Comparison of ENCODE assay signal across 17 cellular contexts in genomic region chr11:36763187-36763586, GRCh38.
DNase-seq lines count a peak whose midpoint lies in the region; ATAC-seq and TF ChIP-seq lines count a peak whose summit lies in the region.
"Had no signal": no experiment of that assay in that cellular context is flagged by ENCODE, and none has a peak within 500 bp of the region (broad histone marks: within the 10 kb centered on the region; RNA-seq: fewer than 3 reads in every experiment).

No MANE protein-coding gene starts in this region.

- H3K4me1 Mint-ChIP-seq in activated CD8-positive, alpha-beta T cell treated with anti-CD3 and anti-CD28 coated beads for 36 hours (ENCODE audit: low read depth) = no peaks in the 10 kb centered on the region
- no peaks in the 10 kb centered on the region for H3K4me1 Mint-ChIP-seq in activated CD8-positive, alpha-beta T cell treated with anti-CD3 and anti-CD28 coated beads, Interleukin-2, amount 10 ng/mL, durations not matched to agents 7 days and 5 days (ENCODE audit: low read depth)
- no peaks in the 10 kb centered on the region for H3K4me1 Mint-ChIP-seq in stimulated activated effector memory CD8-positive, alpha-beta T cell treated with anti-CD3 and anti-CD28 coated beads, Interleukin-12 subunit alpha, Interleukin-12 subunit beta, amount 100 ng/mL, for 72 hours
- H3K4me1 Mint-ChIP-seq: T-helper 17 cell had no signal

- POLR2A ChIA-PET in activated CD8-positive, alpha-beta T cell treated with anti-CD3 and anti-CD28 coated beads for 36 hours (lab: Charles Lee) = no interaction called here
- POLR2A ChIA-PET in activated CD8-positive, alpha-beta T cell treated with anti-CD3 and anti-CD28 coated beads, Interleukin-2, amount 10 ng/mL, durations not matched to agents 7 days and 5 days (lab: Charles Lee) = no interaction called here

- H3K36me3 ChIP-seq in psoas muscle (ENCODE audit: insufficient read depth in 1 of 2, low read depth in 1 of 2) = no peaks in the 10 kb centered on the region
- H3K36me3 ChIP-seq: esophagus squamous epithelium, Peyer's patch, suprapubic skin had no signal

- no peaks in the 10 kb centered on the region for H3K9me3 ChIP-seq in psoas muscle
- H3K9me3 ChIP-seq: esophagus squamous epithelium, Peyer's patch, suprapubic skin had no signal

- intact Hi-C loops in activated CD8-positive, alpha-beta T cell treated with anti-CD3 and anti-CD28 coated beads for 36 hours (cut with micrococcal nuclease) = no loop called here
- intact Hi-C loops in psoas muscle (cut with DNase I) = no loop called here

- no peak overlapping the region for H3K4me3 ChIP-seq in psoas muscle
- H3K4me3 ChIP-seq: esophagus squamous epithelium, Peyer's patch, suprapubic skin had no signal

- H3K27ac ChIP-seq in psoas muscle = no peak overlapping the region
- H3K27ac ChIP-seq: esophagus squamous epithelium, Peyer's patch, suprapubic skin had no signal

- CTCF ChIA-PET in activated CD8-positive, alpha-beta T cell treated with anti-CD3 and anti-CD28 coated beads for 36 hours (lab: Charles Lee) = interaction anchor here (0.6 to 0.9 kb wide), 2 partner anchors 17 to 152 kb away, joined by 3 to 4 read pairs; no protein-coding TSS in a partner anchor
- CTCF ChIA-PET in activated CD8-positive, alpha-beta T cell treated with anti-CD3 and anti-CD28 coated beads, Interleukin-2, amount 10 ng/mL, durations not matched to agents 7 days and 5 days (lab: Charles Lee) = interaction anchor here (1.9 kb wide), 1 partner anchor 16 kb away, joined by 9 read pairs; no protein-coding TSS in a partner anchor

- no peak overlapping the region for H3K27ac Mint-ChIP-seq in activated CD8-positive, alpha-beta T cell treated with anti-CD3 and anti-CD28 coated beads for 36 hours
- H3K27ac Mint-ChIP-seq in activated CD8-positive, alpha-beta T cell treated with anti-CD3 and anti-CD28 coated beads, Interleukin-2, amount 10 ng/mL, durations not matched to agents 7 days and 5 days = no peak overlapping the region
- no peak overlapping the region for H3K27ac Mint-ChIP-seq in stimulated activated effector memory CD8-positive, alpha-beta T cell treated with anti-CD3 and anti-CD28 coated beads, Interleukin-12 subunit alpha, Interleukin-12 subunit beta, amount 100 ng/mL, for 72 hours
- H3K27ac Mint-ChIP-seq: activated T-helper 1 cell treated with anti-CD3 and anti-CD28 coated beads, Interleukin-12 subunit alpha, Interleukin-12 subunit beta, Interleukin-2, Interleukin-4 antibody, amounts not matched to agents 30 ng/mL and 10 ng/mL and 1 ng/mL, durations not matched to agents 14 hours and 24 hours and 36 hours; T-helper 17 cell had no signal

- H3K4me1 ChIP-seq in psoas muscle = no peaks in the 10 kb centered on the region
- H3K4me1 ChIP-seq: esophagus squamous epithelium, Peyer's patch, suprapubic skin had no signal

- H3K36me3 Mint-ChIP-seq in activated CD8-positive, alpha-beta T cell treated with anti-CD3 and anti-CD28 coated beads for 36 hours (ENCODE audit: low read depth) = no peaks in the 10 kb centered on the region
- no peaks in the 10 kb centered on the region for H3K36me3 Mint-ChIP-seq in activated CD8-positive, alpha-beta T cell treated with anti-CD3 and anti-CD28 coated beads, Interleukin-2, amount 10 ng/mL, durations not matched to agents 7 days and 5 days (ENCODE audit: low read depth)
- no peaks in the 10 kb centered on the region for H3K36me3 Mint-ChIP-seq in stimulated activated effector memory CD8-positive, alpha-beta T cell treated with anti-CD3 and anti-CD28 coated beads, Interleukin-12 subunit alpha, Interleukin-12 subunit beta, amount 100 ng/mL, for 72 hours

- DNase-seq in activated CD8-positive, alpha-beta T cell treated with anti-CD3 and anti-CD28 coated beads for 36 hours = peak; percentile 4
- no peak for DNase-seq in activated CD8-positive, alpha-beta T cell treated with anti-CD3 and anti-CD28 coated beads, Interleukin-2, amount 10 ng/mL, durations not matched to agents 7 days and 5 days
- peak; percentile 22 for DNase-seq in NCI-H1417 treated with DMSO at 0.1 percent for 48 hours (lab: John Stamatoyannopoulos, UW)
- no peak for DNase-seq in stimulated activated effector memory CD8-positive, alpha-beta T cell treated with anti-CD3 and anti-CD28 coated beads, Interleukin-12 subunit alpha, Interleukin-12 subunit beta, amount 100 ng/mL, for 72 hours (ENCODE audit: low spot score in 2 of 2)
- DNase-seq in psoas muscle = no peak
- DNase-seq in NCI-H345 (lab: John Stamatoyannopoulos, UW) = no peak
- DNase-seq: ACHN, anterior cingulate cortex, cortex of kidney, esophagus squamous epithelium, NCI-H446, Peyer's patch, T-helper 17 cell had no signal

- no peak overlapping the region for H3K4me3 Mint-ChIP-seq in activated CD8-positive, alpha-beta T cell treated with anti-CD3 and anti-CD28 coated beads for 36 hours
- no peak overlapping the region for H3K4me3 Mint-ChIP-seq in activated CD8-positive, alpha-beta T cell treated with anti-CD3 and anti-CD28 coated beads, Interleukin-2, amount 10 ng/mL, durations not matched to agents 7 days and 5 days
- no peak overlapping the region for H3K4me3 Mint-ChIP-seq in stimulated activated effector memory CD8-positive, alpha-beta T cell treated with anti-CD3 and anti-CD28 coated beads, Interleukin-12 subunit alpha, Interleukin-12 subunit beta, amount 100 ng/mL, for 72 hours
- H3K4me3 Mint-ChIP-seq: activated T-helper 1 cell treated with anti-CD3 and anti-CD28 coated beads, Interleukin-12 subunit alpha, Interleukin-12 subunit beta, Interleukin-2, Interleukin-4 antibody, amounts not matched to agents 30 ng/mL and 10 ng/mL and 1 ng/mL, durations not matched to agents 14 hours and 24 hours and 36 hours; T-helper 17 cell had no signal

- no peaks in the 10 kb centered on the region for H3K27me3 Mint-ChIP-seq in activated CD8-positive, alpha-beta T cell treated with anti-CD3 and anti-CD28 coated beads for 36 hours
- H3K27me3 Mint-ChIP-seq in activated CD8-positive, alpha-beta T cell treated with anti-CD3 and anti-CD28 coated beads, Interleukin-2, amount 10 ng/mL, durations not matched to agents 7 days and 5 days (ENCODE audit: low read depth) = no peaks in the 10 kb centered on the region

- TF ChIP-seq CTCF in activated CD8-positive, alpha-beta T cell treated with anti-CD3 and anti-CD28 coated beads for 36 hours (IDR thresholded peaks at IDR 0.05) = no peak
- TF ChIP-seq CTCF in psoas muscle (IDR thresholded peaks at IDR 0.05) = no peak

- H3K27me3 ChIP-seq in psoas muscle (ENCODE audit: insufficient read depth in 3 of 3, low read length in 2 of 3) = no peaks in the 10 kb centered on the region
- H3K27me3 ChIP-seq: esophagus squamous epithelium, Peyer's patch, suprapubic skin had no signal

- no peaks in the 10 kb centered on the region for H3K9me3 Mint-ChIP-seq in activated CD8-positive, alpha-beta T cell treated with anti-CD3 and anti-CD28 coated beads for 36 hours
- no peaks in the 10 kb centered on the region for H3K9me3 Mint-ChIP-seq in activated CD8-positive, alpha-beta T cell treated with anti-CD3 and anti-CD28 coated beads, Interleukin-2, amount 10 ng/mL, durations not matched to agents 7 days and 5 days (ENCODE audit: insufficient read depth)
- H3K9me3 Mint-ChIP-seq in stimulated activated effector memory CD8-positive, alpha-beta T cell treated with anti-CD3 and anti-CD28 coated beads, Interleukin-12 subunit alpha, Interleukin-12 subunit beta, amount 100 ng/mL, for 72 hours = no peaks in the 10 kb centered on the region
- H3K9me3 Mint-ChIP-seq: activated T-helper 1 cell treated with anti-CD3 and anti-CD28 coated beads, Interleukin-12 subunit alpha, Interleukin-12 subunit beta, Interleukin-2, Interleukin-4 antibody, amounts not matched to agents 30 ng/mL and 10 ng/mL and 1 ng/mL, durations not matched to agents 14 hours and 24 hours and 36 hours had no signal

- no peak for ATAC-seq in activated CD8-positive, alpha-beta T cell treated with anti-CD3 and anti-CD28 coated beads for 36 hours
- ATAC-seq in activated CD8-positive, alpha-beta T cell treated with anti-CD3 and anti-CD28 coated beads, Interleukin-2, amount 10 ng/mL, durations not matched to agents 7 days and 5 days = no peak
- ATAC-seq in HG02610 (IDR thresholded peaks at IDR 0.05; ENCODE audit: unreplicated experiment) (peak; percentile 93), GM21825 (IDR thresholded peaks at IDR 0.05; ENCODE audit: unreplicated experiment) (no peak), psoas muscle (no peak)
- peak; percentile 43 for ATAC-seq in stimulated activated effector memory CD8-positive, alpha-beta T cell treated with anti-CD3 and anti-CD28 coated beads, Interleukin-12 subunit alpha, Interleukin-12 subunit beta, amount 100 ng/mL, for 72 hours
- ATAC-seq: T-helper 17 cell had no signal

- 22 to 54% (median 32%) methylated on average over 1 of the region's 1 CpG for WGBS in psoas muscle, 3 donors

Comparison
In these comparisons a context has a peak if more than half of its experiments do, and no peak if none do; other contexts are left out.
1. DNase-seq: peak in activated CD8-positive, alpha-beta T cell treated with anti-CD3 and anti-CD28 coated beads for 36 hours (single experiment) and NCI-H1417 treated with DMSO at 0.1 percent for 48 hours (single experiment); none in activated CD8-positive, alpha-beta T cell treated with anti-CD3 and anti-CD28 coated beads, Interleukin-2, amount 10 ng/mL, durations not matched to agents 7 days and 5 days (single experiment), stimulated activated effector memory CD8-positive, alpha-beta T cell treated with anti-CD3 and anti-CD28 coated beads, Interleukin-12 subunit alpha, Interleukin-12 subunit beta, amount 100 ng/mL, for 72 hours (0 of 2), psoas muscle (0 of 2) and NCI-H345 (single experiment).
2. ATAC-seq: peak in HG02610 (single experiment) and stimulated activated effector memory CD8-positive, alpha-beta T cell treated with anti-CD3 and anti-CD28 coated beads, Interleukin-12 subunit alpha, Interleukin-12 subunit beta, amount 100 ng/mL, for 72 hours (single experiment); none in activated CD8-positive, alpha-beta T cell treated with anti-CD3 and anti-CD28 coated beads for 36 hours (single experiment), activated CD8-positive, alpha-beta T cell treated with anti-CD3 and anti-CD28 coated beads, Interleukin-2, amount 10 ng/mL, durations not matched to agents 7 days and 5 days (single experiment), GM21825 (single experiment) and psoas muscle (0 of 4).